ENCODE assay signal across 9 cellular contexts in genomic region chr12:45670339-45671065, GRCh38. TPM values are rescaled to one million over a fixed set of nuclear protein-coding genes. Genes with fewer than 3 reads are reported as not detected.
DNase-seq lines count a peak whose midpoint lies in the region; ATAC-seq lines count a peak whose summit lies in the region.
"Had no signal": no experiment of that assay in that cellular context is flagged by ENCODE, and none has a peak within 500 bp of the region (broad histone marks: within the 10 kb centered on the region; RNA-seq: fewer than 3 reads in every experiment).

No MANE protein-coding gene starts in this region.

- DNase-seq in activated naive CD8-positive, alpha-beta T cell treated with anti-CD3 and anti-CD28 coated beads for 36 hours: no peak
- DNase-seq in SKM-1 treated with dmso at 0.1 percent for 144 hours (lab: John Stamatoyannopoulos, UW; ENCODE audit: unreplicated experiment) (peak; percentile 66), posterior vena cava (ENCODE audit: low spot score) (no peak), NCI-H1436 (lab: John Stamatoyannopoulos, UW) (no peak)
- DNase-seq in stimulated activated naive CD8-positive, alpha-beta T cell treated with anti-CD3 and anti-CD28 coated beads, Interleukin-15, Interleukin-2, amounts not matched to agents 100 U/mL and 50 U/mL, for 24 hours: no peak
- DNase-seq in activated CD8-positive, alpha-beta memory T cell treated with anti-CD3 and anti-CD28 coated beads, Interleukin-2, amount 50 U/mL, for 4 hours: no peak

- H3K4me1 Mint-ChIP-seq in activated naive CD8-positive, alpha-beta T cell (ENCODE audit: low read depth): peaks cover 39% of the 10 kb centered on the region
- H3K4me1 Mint-ChIP-seq in activated naive CD8-positive, alpha-beta T cell treated with anti-CD3 and anti-CD28 coated beads for 36 hours: peaks cover 41% of the 10 kb centered on the region

- peak overlapping the region; percentile 38 for H3K4me3 Mint-ChIP-seq in activated naive CD8-positive, alpha-beta T cell
- H3K4me3 Mint-ChIP-seq in activated naive CD8-positive, alpha-beta T cell treated with anti-CD3 and anti-CD28 coated beads for 36 hours: no peak overlapping the region
- H3K4me3 Mint-ChIP-seq: stimulated activated naive CD8-positive, alpha-beta T cell treated with anti-CD3 and anti-CD28 coated beads, Interleukin-15, Interleukin-2, amounts not matched to agents 100 ng/mL and 50 ng/mL, for 24 hours had no signal

- ATAC-seq in HG03039 (IDR thresholded peaks at IDR 0.05; ENCODE audit: unreplicated experiment): peak; percentile 50
- ATAC-seq in stimulated activated naive CD8-positive, alpha-beta T cell treated with anti-CD3 and anti-CD28 coated beads, Interleukin-15, Interleukin-2, amounts not matched to agents 100 U/mL and 50 U/mL, for 24 hours: peak; percentile 61

- intact Hi-C loops in posterior vena cava (cut with DNase I): no loop called here

- H3K27ac Mint-ChIP-seq in activated naive CD8-positive, alpha-beta T cell: no peak overlapping the region
- no peak overlapping the region for H3K27ac Mint-ChIP-seq in activated naive CD8-positive, alpha-beta T cell treated with anti-CD3 and anti-CD28 coated beads for 36 hours
- H3K27ac Mint-ChIP-seq: stimulated activated naive CD8-positive, alpha-beta T cell treated with anti-CD3 and anti-CD28 coated beads, Interleukin-15, Interleukin-2, amounts not matched to agents 100 ng/mL and 50 ng/mL, for 24 hours had no signal

- H3K36me3 Mint-ChIP-seq in activated naive CD8-positive, alpha-beta T cell: no peaks in the 10 kb centered on the region
- H3K36me3 Mint-ChIP-seq in activated naive CD8-positive, alpha-beta T cell treated with anti-CD3 and anti-CD28 coated beads for 36 hours: no peaks in the 10 kb centered on the region

- no peaks in the 10 kb centered on the region for H3K27me3 Mint-ChIP-seq in activated naive CD8-positive, alpha-beta T cell
- no peaks in the 10 kb centered on the region for H3K27me3 Mint-ChIP-seq in activated naive CD8-positive, alpha-beta T cell treated with anti-CD3 and anti-CD28 coated beads for 36 hours
- H3K27me3 Mint-ChIP-seq: stimulated activated naive CD8-positive, alpha-beta T cell treated with anti-CD3 and anti-CD28 coated beads, Interleukin-15, Interleukin-2, amounts not matched to agents 100 ng/mL and 50 ng/mL, for 24 hours had no signal

- no peaks in the 10 kb centered on the region for H3K9me3 Mint-ChIP-seq in activated naive CD8-positive, alpha-beta T cell (ENCODE audit: low read depth)
- H3K9me3 Mint-ChIP-seq in activated naive CD8-positive, alpha-beta T cell treated with anti-CD3 and anti-CD28 coated beads for 36 hours: no peaks in the 10 kb centered on the region
- H3K9me3 Mint-ChIP-seq: stimulated activated naive CD8-positive, alpha-beta T cell treated with anti-CD3 and anti-CD28 coated beads, Interleukin-15, Interleukin-2, amounts not matched to agents 100 ng/mL and 50 ng/mL, for 24 hours had no signal

RNA-seq across cellular contexts. Expression of gene ARID2, which starts 59.0 kb away (rescaled TPM):
- 10 to 100 TPM; 18.5 to 19.9 TPM for total RNA-seq in activated naive CD8-positive, alpha-beta T cell treated with anti-CD3 and anti-CD28 coated beads for 36 hours
- total RNA-seq in posterior vena cava: 10 to 100 TPM; 26.6 to 27.8 TPM
